ENCODE assay signal across 9 cellular contexts in the genomic region with DNA sequence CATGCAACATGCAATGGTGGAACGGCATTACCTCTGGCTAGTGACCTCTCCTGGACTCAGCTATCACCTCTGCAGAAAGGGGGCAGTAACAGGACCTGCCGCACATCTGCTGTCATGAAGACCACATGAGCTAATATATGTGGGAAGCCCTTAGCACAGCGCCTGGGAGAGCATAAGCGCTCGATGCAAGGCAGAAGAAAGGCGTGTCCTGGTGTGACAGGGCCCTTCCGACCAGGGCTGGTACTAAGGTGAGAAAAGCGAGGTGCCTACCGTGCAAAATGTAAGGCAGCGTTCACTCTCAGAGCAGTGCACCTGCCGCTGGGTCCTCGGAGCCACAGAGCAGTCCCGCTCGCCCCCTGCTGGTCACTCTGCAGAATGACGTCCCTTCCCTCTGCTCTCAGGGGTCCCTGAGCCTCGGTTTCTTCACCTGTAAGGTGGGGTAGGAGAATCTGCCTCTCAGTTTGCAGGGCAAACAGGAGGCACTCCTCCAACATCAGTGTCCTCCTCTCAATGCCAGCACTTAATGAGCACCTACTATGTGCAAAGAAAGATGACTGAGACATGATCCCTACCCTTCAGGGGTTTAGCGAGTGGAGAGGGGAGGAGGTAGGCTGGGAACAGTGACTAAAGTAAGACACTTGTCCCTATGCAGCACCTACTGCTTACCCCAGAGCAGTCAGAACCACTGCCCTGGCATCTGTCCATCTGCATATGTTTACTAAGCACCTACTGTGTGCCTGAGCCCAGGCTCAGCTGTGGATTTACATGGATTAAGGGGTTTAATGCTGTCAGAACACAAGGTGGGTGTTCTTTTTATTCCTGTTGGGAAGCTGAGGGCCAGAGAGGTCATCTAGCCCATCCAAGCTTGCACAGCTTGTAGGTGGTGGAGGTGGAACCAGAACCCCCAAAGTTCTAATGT. TPM values are rescaled to one million over a fixed set of nuclear protein-coding genes. Genes with fewer than 3 reads are reported as not detected.
DNase-seq lines count a peak whose midpoint lies in the region; ATAC-seq and TF ChIP-seq lines count a peak whose summit lies in the region.
"Had no signal": no experiment of that assay in that cellular context is flagged by ENCODE, and none has a peak within 500 bp of the region (broad histone marks: within the 10 kb centered on the region; RNA-seq: fewer than 3 reads in every experiment).

No MANE protein-coding gene starts in this region.

- peak overlapping the region; percentile 70 for H2AFZ ChIP-seq in parathyroid adenoma

- TF ChIP-seq CTCF in parathyroid adenoma (IDR thresholded peaks at IDR 0.05), result peak; percentile 94
- TF ChIP-seq CTCF in upper lobe of right lung (IDR thresholded peaks at IDR 0.05), result peak; percentile 98

- H3K27me3 ChIP-seq in parathyroid adenoma (ENCODE audit: control insufficient read depth, insufficient read depth, low read length), result no peaks in the 10 kb centered on the region
- no peaks in the 10 kb centered on the region for H3K27me3 ChIP-seq in upper lobe of right lung

- H3K4me1 ChIP-seq in parathyroid adenoma (peaks cover 9% of the 10 kb centered on the region), upper lobe of right lung (peaks cover 17% of the 10 kb centered on the region)

- peak overlapping the region; percentile 14 for H3K27ac ChIP-seq in KOPT-K1 (ENCODE audit: low read depth, low read length, poor library complexity, severe bottlenecking)
- no peak overlapping the region for H3K27ac ChIP-seq in parathyroid adenoma
- no peak overlapping the region for H3K27ac ChIP-seq in upper lobe of right lung
- H3K27ac ChIP-seq: skin epidermis had no signal

- DNase-seq in NK-92 treated with Interleukin-12 subunit alpha and Interleukin-12 subunit beta, amount 100 ng/mL, for 24 hours (lab: John Stamatoyannopoulos, UW), result peak; percentile 74
- DNase-seq in NK-92 (lab: John Stamatoyannopoulos, UW; ENCODE audit: unreplicated experiment) (no peak), SHP77 (lab: John Stamatoyannopoulos, UW) (peak; percentile 58 to 75), glomerular visceral epithelial cell (ENCODE audit: extremely low spot score) (peak; percentile 66), upper lobe of right lung (peak; percentile 85)
- peak; percentile 90 for DNase-seq in activated effector memory CD4-positive, alpha-beta T cell treated with anti-CD3 and anti-CD28 coated beads, Interleukin-2, amount 50 U/mL, for 16 hours

- no peak overlapping the region for H3K9ac ChIP-seq in parathyroid adenoma

- H3K36me3 ChIP-seq in KOPT-K1 (ENCODE audit: insufficient read depth, low read length) (no peaks in the 10 kb centered on the region), parathyroid adenoma (ENCODE audit: control insufficient read depth, insufficient read depth, low read length) (no peaks in the 10 kb centered on the region), upper lobe of right lung (no peaks in the 10 kb centered on the region)

- H3K9me3 ChIP-seq in KOPT-K1 (ENCODE audit: insufficient read depth, low read length, poor library complexity, severe bottlenecking) (no peaks in the 10 kb centered on the region), parathyroid adenoma (ENCODE audit: control insufficient read depth, low read length) (no peaks in the 10 kb centered on the region), upper lobe of right lung (no peaks in the 10 kb centered on the region)

- no peaks in the 10 kb centered on the region for H3K79me2 ChIP-seq in parathyroid adenoma

- ATAC-seq in upper lobe of right lung, result peak; percentile 87

- intact Hi-C loops in upper lobe of right lung (cut with DNase I), result loop anchor here (5.0 kb wide), 2 partner anchors 67 to 277 kb away; no protein-coding TSS in a partner anchor

- H3K4me3 ChIP-seq in parathyroid adenoma (ENCODE audit: low read depth, low read length), result peak overlapping the region; percentile 30
- H3K4me3 ChIP-seq in upper lobe of right lung, result no peak overlapping the region
- H3K4me3 ChIP-seq: skin epidermis had no signal

- H3K4me2 ChIP-seq in parathyroid adenoma (ENCODE audit: low read length), result peak overlapping the region; percentile 55

RNA-seq across cellular contexts. Expression of a gene that starts 41.1 kb away (rescaled TPM):
- 42.1 TPM for total RNA-seq in upper lobe of right lung
